In the genomic region with DNA sequence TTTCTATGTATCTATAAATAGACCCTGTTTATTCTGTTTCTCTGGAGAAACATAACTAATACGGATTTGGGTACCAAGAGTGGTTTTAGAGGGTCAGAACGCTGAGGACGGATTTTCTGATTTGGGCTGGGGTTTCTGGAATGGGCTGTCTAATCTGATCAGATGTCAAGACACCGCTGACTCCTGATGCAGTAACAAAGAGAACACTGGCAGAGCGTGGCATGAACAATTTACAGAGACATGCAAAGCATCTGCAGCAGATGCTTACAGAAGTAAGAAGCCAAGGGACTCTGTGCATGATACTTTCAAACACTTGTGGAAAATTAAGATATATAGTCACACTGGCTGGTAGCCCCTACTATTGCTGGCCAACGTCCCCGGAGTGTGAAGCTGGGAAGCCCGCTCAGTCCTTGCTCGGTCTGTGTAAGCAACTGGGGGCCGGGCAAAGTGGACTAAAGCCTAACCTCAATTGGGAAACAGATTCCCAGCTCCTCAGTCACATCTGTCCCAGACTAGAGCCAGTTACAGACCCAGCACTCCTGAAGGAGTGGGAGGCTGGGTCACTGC, we compare ENCODE assay signal across 19 cellular contexts.
A peak's percentile ranks its signal among the peaks of the same experiment; 100 is the strongest.
DNase-seq lines count a peak whose midpoint lies in the region; ATAC-seq lines count a peak whose summit lies in the region.
"Had no signal": no experiment of that assay in that cellular context is flagged by ENCODE, and none has a peak within 500 bp of the region (broad histone marks: within the 10 kb centered on the region; RNA-seq: fewer than 3 reads in every experiment).

No MANE protein-coding gene starts in this region.

- H3K27ac ChIP-seq in angular gyrus (ENCODE audit: low read depth, low read length) (peak overlapping the region; percentile 53), layer of hippocampus (ENCODE audit: low read depth, low read length) (peak overlapping the region; percentile 3), substantia nigra (ENCODE audit: low read depth, low read length, poor library complexity, severe bottlenecking) (peak overlapping the region; percentile 70)

- no peak for ATAC-seq in HG03196 (IDR thresholded peaks at IDR 0.05; ENCODE audit: unreplicated experiment)
- ATAC-seq: GM12878, K562 had no signal

- DNase-seq in DMS79 treated with DMSO at 0.1 percent for 48 hours (lab: John Stamatoyannopoulos, UW) (peak; percentile 9), DMS79 (lab: John Stamatoyannopoulos, UW) (no peak), substantia nigra (lab: John Stamatoyannopoulos, UW) (peak in 1 of 49 donors; percentile 20), NCI-H1436 treated with DMSO at 0.1 percent for 48 hours (lab: John Stamatoyannopoulos, UW) (no peak), iPS-NIHi7 (ENCODE audit: extremely low spot score) (no peak)
- DNase-seq: 8988T; CD4-positive, CD25-positive, alpha-beta regulatory T cell; COR-L47; EL; HCEC 1CT; NCI-H187; NCI-H748 treated with DMSO at 0.1 percent for 48 hours; NK-92 treated with Interleukin-12 subunit alpha and Interleukin-12 subunit beta, amount 100 ng/mL, for 24 hours; Right ventricle myocardium superior had no signal

- H3K27me3 ChIP-seq in layer of hippocampus (ENCODE audit: control insufficient read depth, insufficient read depth, low read length): no peaks in the 10 kb centered on the region

Comparison
In these comparisons a context has a peak if more than half of its experiments do, and no peak if none do; other contexts are left out.
1. H3K27ac ChIP-seq: peak in every context shown above with its lines; median percentile 70 in substantia nigra; 53 in angular gyrus; 3 in layer of hippocampus.